Comparison of ENCODE assay signal across 22 cellular contexts in the genomic region with DNA sequence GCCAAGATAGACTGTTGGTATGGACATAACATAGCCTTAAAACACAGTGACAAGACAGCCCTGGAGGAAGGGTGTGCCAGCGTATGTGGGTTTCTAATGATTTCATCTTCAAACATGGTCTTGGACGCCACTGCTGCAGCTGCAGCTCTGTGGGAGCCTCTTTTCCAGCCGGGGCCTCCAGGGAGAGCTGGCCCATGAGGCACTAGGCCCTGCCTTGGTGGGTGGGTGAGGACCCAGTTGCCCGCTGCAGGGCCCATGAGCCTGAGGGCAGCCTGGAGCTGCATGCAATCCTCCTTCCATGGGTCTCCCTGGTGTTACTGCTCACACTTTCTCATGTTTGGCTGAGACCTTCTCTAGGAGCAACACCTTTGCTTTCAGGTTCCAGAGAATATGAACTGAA.
"Had no signal": no experiment of that assay in that cellular context is flagged by ENCODE, and none has a peak within 500 bp of the region (broad histone marks: within the 10 kb centered on the region; RNA-seq: fewer than 3 reads in every experiment).

No MANE protein-coding gene starts in this region.

- H3K27me3 ChIP-seq: neural progenitor cell, pancreas, right lobe of liver, sigmoid colon, stomach, thyroid gland, tibial nerve, upper lobe of left lung, vagina had no signal

- H3K4me3 ChIP-seq: neural progenitor cell, pancreas, psoas muscle, right lobe of liver, sigmoid colon, stomach, thoracic aorta, thyroid gland, tibial nerve, upper lobe of left lung, vagina had no signal

- DNase-seq: naive thymus-derived CD4-positive, alpha-beta T cell; natural killer cell; occipital lobe; pancreas; psoas muscle; right cardiac atrium; right lobe of liver; sigmoid colon; small intestine; stimulated activated CD4-positive, alpha-beta T cell treated with anti-CD3 and anti-CD28 coated beads, Interleukin-15, amount 100 ng/mL, for 24 hours; stimulated activated CD4-positive, alpha-beta T cell treated with anti-CD3 and anti-CD28 coated beads, Interleukin-2, amount 100 ng/mL, for 24 hours; stimulated activated CD4-positive, alpha-beta T cell treated with anti-CD3 and anti-CD28 coated beads, Interleukin-2, amount 100 ng/mL, for 48 hours; stimulated activated CD4-positive, alpha-beta T cell treated with anti-CD3 and anti-CD28 coated beads, Interleukin-4, amount 100 ng/mL, for 24 hours; stimulated activated naive B cell treated with anti-CD40 and anti-IgM and Interleukin-4, amounts not matched to agents 10 μg/mL and 1 μg/mL and 100 μg/mL, for 72 hours; stimulated activated naive CD4-positive, alpha-beta T cell treated with Interleukin-2 at 50 U/mL for 16 hours; stomach had no signal

- H3K36me3 ChIP-seq: neural progenitor cell, pancreas, right lobe of liver, sigmoid colon, thoracic aorta, thyroid gland, upper lobe of left lung, vagina had no signal

- H3K27ac ChIP-seq: neural progenitor cell, pancreas, psoas muscle, right lobe of liver, sigmoid colon, stomach, thoracic aorta, thyroid gland, tibial nerve, upper lobe of left lung, vagina had no signal
